ENCODE assay signal across 8 cellular contexts in genomic region chr2:231961349-231962166, GRCh38. TPM values are rescaled to one million over a fixed set of nuclear protein-coding genes. Genes with fewer than 3 reads are reported as not detected.
DNase-seq lines count a peak whose midpoint lies in the region; TF ChIP-seq lines count a peak whose summit lies in the region.

A gene with protein sequence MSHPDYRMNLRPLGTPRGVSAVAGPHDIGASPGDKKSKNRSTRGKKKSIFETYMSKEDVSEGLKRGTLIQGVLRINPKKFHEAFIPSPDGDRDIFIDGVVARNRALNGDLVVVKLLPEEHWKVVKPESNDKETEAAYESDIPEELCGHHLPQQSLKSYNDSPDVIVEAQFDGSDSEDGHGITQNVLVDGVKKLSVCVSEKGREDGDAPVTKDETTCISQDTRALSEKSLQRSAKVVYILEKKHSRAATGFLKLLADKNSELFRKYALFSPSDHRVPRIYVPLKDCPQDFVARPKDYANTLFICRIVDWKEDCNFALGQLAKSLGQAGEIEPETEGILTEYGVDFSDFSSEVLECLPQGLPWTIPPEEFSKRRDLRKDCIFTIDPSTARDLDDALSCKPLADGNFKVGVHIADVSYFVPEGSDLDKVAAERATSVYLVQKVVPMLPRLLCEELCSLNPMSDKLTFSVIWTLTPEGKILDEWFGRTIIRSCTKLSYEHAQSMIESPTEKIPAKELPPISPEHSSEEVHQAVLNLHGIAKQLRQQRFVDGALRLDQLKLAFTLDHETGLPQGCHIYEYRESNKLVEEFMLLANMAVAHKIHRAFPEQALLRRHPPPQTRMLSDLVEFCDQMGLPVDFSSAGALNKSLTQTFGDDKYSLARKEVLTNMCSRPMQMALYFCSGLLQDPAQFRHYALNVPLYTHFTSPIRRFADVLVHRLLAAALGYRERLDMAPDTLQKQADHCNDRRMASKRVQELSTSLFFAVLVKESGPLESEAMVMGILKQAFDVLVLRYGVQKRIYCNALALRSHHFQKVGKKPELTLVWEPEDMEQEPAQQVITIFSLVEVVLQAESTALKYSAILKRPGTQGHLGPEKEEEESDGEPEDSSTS (plus strand): TSS chr2:231961713. CDS start chr2:232014928, 53,215 bp downstream.

- DNase-seq in EL: peak; percentile 77
- peak; percentile 74 for DNase-seq in H4 (ENCODE audit: low spot score)
- DNase-seq in LoVo (ENCODE audit: low spot score): peak; percentile 85
- DNase-seq in activated effector memory CD4-positive, alpha-beta T cell treated with anti-CD3 and anti-CD28 coated beads, Interleukin-2, amount 50 U/mL, for 16 hours: peak; percentile 91
- DNase-seq in fibroblast of villous mesenchyme (ENCODE audit: low read depth): peak; percentile 81
- DNase-seq in stomach: peak; percentile 88

- H3K27me3 ChIP-seq in neural cell (ENCODE audit: insufficient read depth, low read depth, low read length) (no peaks in the 10 kb centered on the region), stomach (no peaks in the 10 kb centered on the region)

- peak within 1 kb of the TSS; percentile 99 for H2AFZ ChIP-seq in neural cell (ENCODE audit: low read depth, low read length)

- H3K9ac ChIP-seq in neural cell (ENCODE audit: low read length): peak within 1 kb of the TSS; percentile 82

- H4K20me1 ChIP-seq in neural cell (ENCODE audit: insufficient read depth): no peaks in the 10 kb centered on the region

- H3K9me3 ChIP-seq in neural cell (ENCODE audit: low read length): no peaks in the 10 kb centered on the region
- H3K9me3 ChIP-seq in stomach: no peaks in the 10 kb centered on the region

- no peaks in the 10 kb centered on the region for H3K36me3 ChIP-seq in neural cell (ENCODE audit: insufficient read depth, low read length)
- no peaks in the 10 kb centered on the region for H3K36me3 ChIP-seq in stomach

- H3K79me2 ChIP-seq in neural cell (replicated peaks; ENCODE audit: insufficient read depth, low read length): peaks cover 21% of the 10 kb centered on the region

- H3K9me2 ChIP-seq in neural cell (ENCODE audit: insufficient read depth, low read length): no peaks in the 10 kb centered on the region

- intact Hi-C loops in stomach (cut with DNase I; ENCODE audit: low total_unique reads): no loop called here

- peak within 1 kb of the TSS; percentile 94 for H3K4me3 ChIP-seq in fibroblast of villous mesenchyme (ENCODE audit: low read depth, low read length)
- H3K4me3 ChIP-seq in neural cell (ENCODE audit: low read length): peak within 1 kb of the TSS; percentile 96
- H3K4me3 ChIP-seq in stomach: peak within 1 kb of the TSS; percentile 92 to 99 (median 95)

- H3K4me1 ChIP-seq in stomach: peaks cover 6 to 42% (median 31%) of the 10 kb centered on the region in 4 donors

- no peaks in the 10 kb centered on the region for H3F3A ChIP-seq in neural cell (ENCODE audit: insufficient read depth, low read length, poor library complexity, severe bottlenecking)

- H3K4me2 ChIP-seq in neural cell (ENCODE audit: low read length): peak within 1 kb of the TSS; percentile 70

- no peak for TF ChIP-seq CTCF in fibroblast of villous mesenchyme (IDR thresholded peaks at IDR 0.05; ENCODE audit: insufficient read depth, low read depth, low read length)
- no peak for TF ChIP-seq CTCF in neural cell (IDR thresholded peaks at IDR 0.05; ENCODE audit: poor library complexity, severe bottlenecking)
- no peak for TF ChIP-seq CTCF in stomach (IDR thresholded peaks at IDR 0.05)

- TF ChIP-seq EP300 in neural cell (conservative IDR thresholded peaks at IDR 0.05; ENCODE audit: poor library complexity, severe bottlenecking) (no peak), stomach (IDR thresholded peaks at IDR 0.05) (no peak)

- TF ChIP-seq POLR2A in Raji (IDR thresholded peaks at IDR 0.05; ENCODE audit: insufficient read depth, low read depth, low read length): peak; percentile 70
- no peak for TF ChIP-seq POLR2A in stomach (IDR thresholded peaks at IDR 0.05)

- peak; percentile 12 for TF ChIP-seq RAD21 in neural cell (conservative IDR thresholded peaks at IDR 0.05)

- H3K27ac ChIP-seq in neural cell (ENCODE audit: low read length): peak within 1 kb of the TSS; percentile 87
- peak within 1 kb of the TSS; percentile 82 to 89 (median 84) for H3K27ac ChIP-seq in stomach

- 0% methylated on average over 15 to 83 of the region's 83 CpGs for WGBS in stomach, 5 donors

TF ChIP-seq in neural cell, 6 proteins besides CTCF, POLR2A, EP300 and RAD21:
- TF ChIP-seq EZH2 (IDR thresholded peaks at IDR 0.05; ENCODE audit: borderline replicate concordance, insufficient read depth, low read length, poor library complexity, severe bottlenecking) (no peak), SMC3 (conservative IDR thresholded peaks at IDR 0.05; ENCODE audit: poor library complexity) (peak; percentile 13), TAF1 (IDR thresholded peaks at IDR 0.05; ENCODE audit: low read depth) (no peak), MXI1 (conservative IDR thresholded peaks at IDR 0.05; ENCODE audit: poor library complexity, severe bottlenecking) (peak; percentile 84), POLR2AphosphoS5 (IDR thresholded peaks at IDR 0.05) (peak; percentile 90)
- TF ChIP-seq, protein P1, sequence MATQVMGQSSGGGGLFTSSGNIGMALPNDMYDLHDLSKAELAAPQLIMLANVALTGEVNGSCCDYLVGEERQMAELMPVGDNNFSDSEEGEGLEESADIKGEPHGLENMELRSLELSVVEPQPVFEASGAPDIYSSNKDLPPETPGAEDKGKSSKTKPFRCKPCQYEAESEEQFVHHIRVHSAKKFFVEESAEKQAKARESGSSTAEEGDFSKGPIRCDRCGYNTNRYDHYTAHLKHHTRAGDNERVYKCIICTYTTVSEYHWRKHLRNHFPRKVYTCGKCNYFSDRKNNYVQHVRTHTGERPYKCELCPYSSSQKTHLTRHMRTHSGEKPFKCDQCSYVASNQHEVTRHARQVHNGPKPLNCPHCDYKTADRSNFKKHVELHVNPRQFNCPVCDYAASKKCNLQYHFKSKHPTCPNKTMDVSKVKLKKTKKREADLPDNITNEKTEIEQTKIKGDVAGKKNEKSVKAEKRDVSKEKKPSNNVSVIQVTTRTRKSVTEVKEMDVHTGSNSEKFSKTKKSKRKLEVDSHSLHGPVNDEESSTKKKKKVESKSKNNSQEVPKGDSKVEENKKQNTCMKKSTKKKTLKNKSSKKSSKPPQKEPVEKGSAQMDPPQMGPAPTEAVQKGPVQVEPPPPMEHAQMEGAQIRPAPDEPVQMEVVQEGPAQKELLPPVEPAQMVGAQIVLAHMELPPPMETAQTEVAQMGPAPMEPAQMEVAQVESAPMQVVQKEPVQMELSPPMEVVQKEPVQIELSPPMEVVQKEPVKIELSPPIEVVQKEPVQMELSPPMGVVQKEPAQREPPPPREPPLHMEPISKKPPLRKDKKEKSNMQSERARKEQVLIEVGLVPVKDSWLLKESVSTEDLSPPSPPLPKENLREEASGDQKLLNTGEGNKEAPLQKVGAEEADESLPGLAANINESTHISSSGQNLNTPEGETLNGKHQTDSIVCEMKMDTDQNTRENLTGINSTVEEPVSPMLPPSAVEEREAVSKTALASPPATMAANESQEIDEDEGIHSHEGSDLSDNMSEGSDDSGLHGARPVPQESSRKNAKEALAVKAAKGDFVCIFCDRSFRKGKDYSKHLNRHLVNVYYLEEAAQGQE (IDR thresholded peaks at IDR 0.05; ENCODE audit: borderline replicate concordance): peak; percentile 20

RNA-seq across cellular contexts. Expression of the gene that starts here (rescaled TPM):
- 14.0 and 16.7 TPM in 2 replicates for total RNA-seq in H4 (2014; rRNA removed; shearing (Covaris generic))
- total RNA-seq in fibroblast of villous mesenchyme (26.7 and 30.7 TPM in 2 replicates), stomach (100 to 1,000 TPM in 1 of 5 donors, 10 to 100 TPM in 4; 17.7 to 124 (median 51.8) TPM)
- polyA plus RNA-seq in neural cell (19.0 and 20.0 TPM in 2 replicates), stomach (10 to 100 TPM; 10.4 to 17.2 (median 13.5) TPM)
- 48.6 and 58.9 TPM in 2 replicates for polyA minus RNA-seq in neural cell

Comparison
In these comparisons a context has a peak if more than half of its experiments do, and no peak if none do; other contexts are left out.
1. Peak in every context shown above with its lines: DNase-seq, H3K4me3 ChIP-seq and H3K27ac ChIP-seq.